Comparison of ENCODE assay signal across 37 cellular contexts in the genomic region with DNA sequence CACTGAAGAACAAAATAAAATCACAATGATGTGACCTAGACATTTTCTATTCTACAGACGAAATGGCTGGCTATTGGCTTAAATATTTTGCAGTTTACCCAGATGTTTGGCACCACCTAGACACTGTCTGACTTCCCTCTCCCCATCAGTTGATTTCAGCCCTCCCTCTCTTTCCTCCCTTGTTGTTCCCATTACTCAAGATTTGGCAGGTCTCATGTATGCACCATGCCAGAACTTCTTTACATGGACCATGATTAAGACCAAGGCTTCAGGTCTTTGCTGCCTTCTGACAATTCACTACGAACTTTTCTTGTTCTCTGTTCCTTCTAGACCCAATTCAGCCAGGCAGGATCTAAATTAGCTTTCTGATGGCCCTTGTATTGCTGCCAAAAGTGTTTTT.
DNase-seq lines count a peak whose midpoint lies in the region; ATAC-seq, FAIRE-seq and TF ChIP-seq lines count a peak whose summit lies in the region.
"Had no signal": no experiment of that assay in that cellular context is flagged by ENCODE, and none has a peak within 500 bp of the region (broad histone marks: within the 10 kb centered on the region; RNA-seq: fewer than 3 reads in every experiment).

No MANE protein-coding gene starts in this region.

- CTCF ChIA-PET in H1 (lab: Charles Lee; ENCODE audit: partially characterized antibody): interaction anchor here (1.1 kb wide), 1 partner anchor 10 kb away, joined by 3 read pairs; no protein-coding TSS in a partner anchor

- no peak overlapping the region for H3K23ac ChIP-seq in H1 (ENCODE audit: insufficient read length)

- H3K9me3 ChIP-seq in right atrium auricular region (no peaks in the 10 kb centered on the region), left ventricle myocardium inferior (replicated peaks) (no peaks in the 10 kb centered on the region), right cardiac atrium (ENCODE audit: control insufficient read depth, low read length) (peaks cover 2% of the 10 kb centered on the region), heart right ventricle (peaks cover 0 to 4% (median 0%) of the 10 kb centered on the region in 11 donors), H1 (ENCODE audit: insufficient read depth in 2 of 2, low read depth in 1 of 2, low read length in 1 of 2) (no peaks in the 10 kb centered on the region)
- H3K9me3 ChIP-seq: A549, BE2C, BLaER1, Caco-2 had no signal

- DNase-seq in Right ventricle myocardium inferior (ENCODE audit: missing footprints): no peak
- DNase-seq in right atrium auricular region (ENCODE audit: low spot score): no peak
- DNase-seq in left ventricle myocardium superior: no peak
- DNase-seq in left ventricle myocardium inferior: no peak
- no peak for DNase-seq in right cardiac atrium
- DNase-seq in heart right ventricle: no peak
- no peak for DNase-seq in H1 (ENCODE audit: low read depth in 1 of 2, low spot score in 2 of 2)
- DNase-seq: 8988T; ACHN; AML-193; BE2C; C1 segment of cervical spinal cord; Caco-2; Calu3; CD4-positive, alpha-beta memory T cell; CD4-positive, alpha-beta T cell; CD4-positive, CD25-positive, alpha-beta regulatory T cell; CD8-positive, alpha-beta memory T cell; CD8-positive, alpha-beta T cell; COR-L47; DMS 273 treated with DMSO at 0.1 percent for 48 hours; DMS153; DMS53; DMS79; DMS79 treated with DMSO at 0.1 percent for 48 hours; DND-41; EL had no signal

- no peak overlapping the region for H2BK12ac ChIP-seq in H1 (ENCODE audit: low read depth, low read length)

- H3K79me1 ChIP-seq in H1 (ENCODE audit: low read depth, low read length): no peaks in the 10 kb centered on the region

- H3K36me3 ChIP-seq in right atrium auricular region: no peaks in the 10 kb centered on the region
- H3K36me3 ChIP-seq in left ventricle myocardium inferior: no peaks in the 10 kb centered on the region
- H3K36me3 ChIP-seq in heart right ventricle: no peaks in the 10 kb centered on the region
- H3K36me3 ChIP-seq in H1 (ENCODE audit: control insufficient read depth in 2 of 4, insufficient read depth in 4 of 4, low read length in 3 of 4): no peaks in the 10 kb centered on the region
- H3K36me3 ChIP-seq: BE2C; BLaER1; BLaER1 treated with 17β-estradiol and CSF1 and Interleukin-3, amounts not matched to agents 10 nM and 100 nM had no signal

- 46% methylated on average over 2 of the region's 2 CpGs for WGBS in right cardiac atrium
- 47 to 69% methylated on average over 2 of the region's 2 CpGs for WGBS in heart right ventricle, 2 donors
- WGBS in H1 (ENCODE audit: extremely low coverage in 1 of 2, insufficient coverage in 1 of 2, insufficient read length in 1 of 2, insufficient replicate concordance in 2 of 2, low coverage in 1 of 2, low lambda C conversion rate in 2 of 2, missing lambda C conversion rate in 1 of 2), 2 experiments: 88% methylated on average over 2 of the region's 2 CpGs; no CpG with 5 or more reads in 1 of the 2 experiments

- no peak overlapping the region for H3K56ac ChIP-seq in H1 (replicated peaks; ENCODE audit: insufficient read length, low read depth, low read length)

- no peak overlapping the region for H4K91ac ChIP-seq in H1 (replicated peaks; ENCODE audit: insufficient read length, low read length)

- H3K9me3 Mint-ChIP-seq in activated T-helper 17 cell treated with anti-CD3 and anti-CD28 coated beads, Interleukin-2, amount 50 U/mL, for 72 hours: peaks cover 4% of the 10 kb centered on the region

- POLR2A ChIA-PET in H1 (lab: Charles Lee; ENCODE audit: partially characterized antibody): no interaction called here

- H3K4me1 ChIP-seq in right atrium auricular region: no peaks in the 10 kb centered on the region
- peaks cover under 1% of the 10 kb centered on the region for H3K4me1 ChIP-seq in left ventricle myocardium inferior
- no peaks in the 10 kb centered on the region for H3K4me1 ChIP-seq in right cardiac atrium (ENCODE audit: control insufficient read depth, insufficient read depth, low read length)
- peaks cover 0 to 3% (median 0%) of the 10 kb centered on the region in 9 donors for H3K4me1 ChIP-seq in heart right ventricle
- no peaks in the 10 kb centered on the region for H3K4me1 ChIP-seq in H1 (replicated peaks in 1 of 4; ENCODE audit: control insufficient read depth in 3 of 4, insufficient read depth in 4 of 4, low read length in 3 of 4)
- H3K4me1 ChIP-seq: A549, BE2C, Caco-2 had no signal

- H3K27ac ChIP-seq in right atrium auricular region (no peak overlapping the region), left ventricle myocardium inferior (replicated peaks) (no peak overlapping the region), right cardiac atrium (ENCODE audit: low read length) (no peak overlapping the region), heart right ventricle (no peak overlapping the region), H1 (ENCODE audit: low read depth, low read length) (no peak overlapping the region)
- H3K27ac ChIP-seq: 22Rv1; A549; BLaER1; BLaER1 treated with 17β-estradiol and CSF1 and Interleukin-3, amounts not matched to agents 10 nM and 100 nM; C4-2B had no signal

- no peak overlapping the region for H4K5ac ChIP-seq in H1 (ENCODE audit: insufficient read length, low read depth, low read length)

- no peak overlapping the region for H2BK15ac ChIP-seq in H1 (ENCODE audit: low read length)

- H2BK5ac ChIP-seq in H1 (ENCODE audit: low read depth, low read length): no peak overlapping the region

- H3K9ac ChIP-seq in H1 (replicated peaks in 1 of 4; ENCODE audit: extremely low read depth in 1 of 4, low read depth in 3 of 4, low read length in 3 of 4): no peak overlapping the region
- H3K9ac ChIP-seq: BLaER1; BLaER1 treated with 17β-estradiol and CSF1 and Interleukin-3, amounts not matched to agents 10 nM and 100 nM had no signal

- no peak for TF ChIP-seq CTCF in right atrium auricular region (IDR thresholded peaks at IDR 0.05)
- no peak for TF ChIP-seq CTCF in left ventricle myocardium inferior (IDR thresholded peaks at IDR 0.05; ENCODE audit: borderline replicate concordance)
- TF ChIP-seq CTCF in heart right ventricle (IDR thresholded peaks at IDR 0.05): no peak
- no peak for TF ChIP-seq CTCF in H1 (IDR thresholded peaks at IDR 0.05; ENCODE audit: control extremely low read depth in 1 of 3, insufficient read depth in 1 of 3, low read depth in 1 of 3, low read length in 3 of 3)

- H3K14ac ChIP-seq in H1 (ENCODE audit: insufficient read length): no peak overlapping the region

- ATAC-seq in Right ventricle myocardium inferior (peak; percentile 44), left ventricle myocardium superior (peak; percentile 49), right cardiac atrium (peak; percentile 35 to 50), heart right ventricle (no peak)
- ATAC-seq in activated T-helper 17 cell treated with anti-CD3 and anti-CD28 coated beads, Interleukin-2, amount 50 U/mL, for 72 hours (replicated peaks): no peak
- ATAC-seq: A549; CD8-positive, alpha-beta T cell had no signal

- H3K4ac ChIP-seq in H1 (replicated peaks; ENCODE audit: insufficient read length, low read depth, low read length): no peak overlapping the region

- H4K20me1 ChIP-seq in H1 (replicated peaks in 1 of 2; ENCODE audit: control insufficient read depth in 1 of 2, insufficient read depth in 2 of 2, low read length in 2 of 2): no peaks in the 10 kb centered on the region
- H4K20me1 ChIP-seq: BLaER1; BLaER1 treated with 17β-estradiol and CSF1 and Interleukin-3, amounts not matched to agents 10 nM and 100 nM had no signal

- no peak overlapping the region for H2AFZ ChIP-seq in H1 (ENCODE audit: low read length)

- intact Hi-C loops in Right ventricle myocardium inferior (cut with DNase I): no loop called here
- intact Hi-C loops in left ventricle myocardium superior (cut with micrococcal nuclease): no loop called here
- intact Hi-C loops in left ventricle myocardium inferior (cut with micrococcal nuclease): no loop called here
- intact Hi-C loops in right cardiac atrium (cut with DNase I): no loop called here
- intact Hi-C loops in heart right ventricle (cut with DNase I): no loop called here

- no peak overlapping the region for H3K4me2 ChIP-seq in H1 (ENCODE audit: insufficient read depth in 1 of 2, low read depth in 2 of 2, low read length in 2 of 2)
- H3K4me2 ChIP-seq: A549; BLaER1; BLaER1 treated with 17β-estradiol and CSF1 and Interleukin-3, amounts not matched to agents 10 nM and 100 nM had no signal

- H3K18ac ChIP-seq in H1 (ENCODE audit: extremely low read depth, low read length): no peak overlapping the region

- H2AK5ac ChIP-seq in H1 (ENCODE audit: low read depth, low read length): no peak overlapping the region

- H3K79me2 ChIP-seq in H1 (ENCODE audit: control insufficient read depth in 1 of 2, insufficient read depth in 2 of 2, low read length in 2 of 2): no peaks in the 10 kb centered on the region

- H3K27me3 Mint-ChIP-seq in activated T-helper 17 cell treated with anti-CD3 and anti-CD28 coated beads, Interleukin-2, amount 50 U/mL, for 72 hours: peaks cover 22% of the 10 kb centered on the region

- no peaks in the 10 kb centered on the region for H3K4me1 Mint-ChIP-seq in activated T-helper 17 cell treated with anti-CD3 and anti-CD28 coated beads, Interleukin-2, amount 50 U/mL, for 72 hours
- H3K4me1 Mint-ChIP-seq: CD4-positive, alpha-beta memory T cell; CD4-positive, CD25-positive, alpha-beta regulatory T cell; CD8-positive, alpha-beta memory T cell had no signal

- TF ChIP-seq EP300 in H1 (IDR thresholded peaks at IDR 0.05; ENCODE audit: borderline replicate concordance in 1 of 2, low read depth in 2 of 2, low read length in 2 of 2): no peak

- no peak overlapping the region for H3K4me3 Mint-ChIP-seq in activated T-helper 17 cell treated with anti-CD3 and anti-CD28 coated beads, Interleukin-2, amount 50 U/mL, for 72 hours
- H3K4me3 Mint-ChIP-seq: B cell; CD14-positive monocyte; CD4-positive, alpha-beta memory T cell; CD4-positive, alpha-beta T cell; CD4-positive, CD25-positive, alpha-beta regulatory T cell; CD8-positive, alpha-beta T cell had no signal

- TF ChIP-seq RAD21 in H1 (IDR thresholded peaks at IDR 0.05 in 1 of 2, conservative IDR thresholded peaks at IDR 0.05 in 1 of 2; ENCODE audit: low read depth in 2 of 2, low read length in 2 of 2): no peak

- 0 out of 2 replicates have a peak overlapping the region, but pooled peaks have one; percentile 77 for H2BK20ac ChIP-seq in H1 (ENCODE audit: low read length)

- H3K27ac Mint-ChIP-seq in activated T-helper 17 cell treated with anti-CD3 and anti-CD28 coated beads, Interleukin-2, amount 50 U/mL, for 72 hours: no peak overlapping the region
- H3K27ac Mint-ChIP-seq: B cell; CD14-positive monocyte; CD4-positive, alpha-beta memory T cell; CD4-positive, alpha-beta T cell; CD8-positive, alpha-beta memory T cell; CD8-positive, alpha-beta T cell had no signal

- H3K23me2 ChIP-seq in H1 (ENCODE audit: low read depth, low read length): no peaks in the 10 kb centered on the region; the same call in 1 of the 2 replicates

- H2BK120ac ChIP-seq in H1 (replicated peaks; ENCODE audit: low read depth, low read length): no peak overlapping the region

- no peaks in the 10 kb centered on the region for H3K36me3 Mint-ChIP-seq in activated T-helper 17 cell treated with anti-CD3 and anti-CD28 coated beads, Interleukin-2, amount 50 U/mL, for 72 hours (ENCODE audit: low read depth)
- H3K36me3 Mint-ChIP-seq: CD14-positive monocyte; CD4-positive, alpha-beta memory T cell; CD4-positive, CD25-positive, alpha-beta regulatory T cell; CD8-positive, alpha-beta memory T cell; CD8-positive, alpha-beta T cell had no signal

- no peak for TF ChIP-seq POLR2A in H1 (IDR thresholded peaks at IDR 0.05; ENCODE audit: control extremely low read depth in 1 of 2, low read depth in 2 of 2, low read length in 2 of 2)

- no peak for FAIRE-seq in H1 (lab: Jason Lieb, UNC)
- FAIRE-seq: A204.1, A549, D721Med had no signal

- H3K4me3 ChIP-seq in right atrium auricular region (no peak overlapping the region), left ventricle myocardium inferior (no peak overlapping the region), right cardiac atrium (ENCODE audit: low read length) (no peak overlapping the region), heart right ventricle (no peak overlapping the region), H1 (ENCODE audit: extremely low read depth in 1 of 4, insufficient read depth in 2 of 4, low read depth in 3 of 4, low read length in 4 of 4) (no peak overlapping the region)
- H3K4me3 ChIP-seq: A549; BLaER1; BLaER1 treated with 17β-estradiol and CSF1 and Interleukin-3, amounts not matched to agents 10 nM and 100 nM had no signal

- H3K27me3 ChIP-seq in right atrium auricular region (no peaks in the 10 kb centered on the region), left ventricle myocardium inferior (ENCODE audit: low read depth) (no peaks in the 10 kb centered on the region), right cardiac atrium (ENCODE audit: control insufficient read depth, insufficient read depth) (no peaks in the 10 kb centered on the region), heart right ventricle (no peaks in the 10 kb centered on the region), H1 (replicated peaks in 1 of 4; ENCODE audit: control insufficient read depth in 3 of 4, extremely low read depth in 1 of 4, insufficient read depth in 3 of 4, low read length in 3 of 4) (no peaks in the 10 kb centered on the region)
- H3K27me3 ChIP-seq: BE2C; BLaER1; BLaER1 treated with 17β-estradiol and CSF1 and Interleukin-3, amounts not matched to agents 10 nM and 100 nM had no signal

- no peak overlapping the region for H4K8ac ChIP-seq in H1 (ENCODE audit: extremely low read depth, insufficient read depth, low read length)

Comparison
In these comparisons a context has a peak if more than half of its experiments do, and no peak if none do; other contexts are left out.
1. ATAC-seq: peak in Right ventricle myocardium inferior (single experiment), left ventricle myocardium superior (single experiment) and right cardiac atrium (2 of 2); none in heart right ventricle (0 of 8) and activated T-helper 17 cell treated with anti-CD3 and anti-CD28 coated beads, Interleukin-2, amount 50 U/mL, for 72 hours (single experiment).